ENCODE assay signal across 9 cellular contexts in genomic region chr15:84104853-84105252, GRCh38.
"Had no signal": no experiment of that assay in that cellular context is flagged by ENCODE, and none has a peak within 500 bp of the region (broad histone marks: within the 10 kb centered on the region; RNA-seq: fewer than 3 reads in every experiment).

No MANE protein-coding gene starts in this region.

- H3K4me3 ChIP-seq: K562 had no signal

- ATAC-seq: HepG2, K562 had no signal

- H3K4me2 ChIP-seq: KMS-11 had no signal

- H3K9me3 Mint-ChIP-seq: IgD-negative memory B cell had no signal

- H3K4me1 Mint-ChIP-seq: IgD-negative memory B cell had no signal

- H3K27ac ChIP-seq: HL-60, KMS-11 had no signal

- H3K36me3 Mint-ChIP-seq: IgD-negative memory B cell had no signal

- DNase-seq: IMR-90, KBM-7, KG1 had no signal

- FAIRE-seq: HepG2, HTR-8/SVneo had no signal

- H3K4me3 Mint-ChIP-seq: IgD-negative memory B cell had no signal
